13 cellular contexts compared by ENCODE assay signal in the genomic region with DNA sequence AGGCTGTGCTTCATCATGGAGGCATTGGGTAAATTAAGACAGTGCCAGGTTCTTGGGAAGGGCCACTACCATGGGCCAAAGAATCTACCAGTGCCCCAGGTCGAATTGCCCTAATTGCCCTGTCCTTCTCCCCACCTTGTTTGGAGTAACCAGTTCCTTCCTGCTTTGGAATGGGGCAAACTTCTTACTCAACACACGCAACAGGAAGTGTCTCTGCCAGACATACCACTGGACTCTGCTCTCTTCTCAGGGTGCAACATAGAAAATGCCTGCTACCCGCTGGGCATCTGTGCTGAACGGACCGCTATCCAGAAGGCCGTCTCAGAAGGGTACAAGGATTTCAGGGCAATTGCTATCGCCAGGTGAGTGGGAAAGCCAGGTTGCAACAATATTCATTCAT. TPM values are rescaled to one million over a fixed set of nuclear protein-coding genes. Genes with fewer than 3 reads are reported as not detected.
DNase-seq lines count a peak whose midpoint lies in the region; ATAC-seq, FAIRE-seq and TF ChIP-seq lines count a peak whose summit lies in the region.
"Had no signal": no experiment of that assay in that cellular context is flagged by ENCODE, and none has a peak within 500 bp of the region (broad histone marks: within the 10 kb centered on the region; RNA-seq: fewer than 3 reads in every experiment).

No MANE protein-coding gene starts in this region.

- CTCF ChIA-PET in A549 (lab: Yijun Ruan, JAX) (interaction anchor here (1.2 to 1.5 kb wide), 2 partner anchors 9 to 30 kb away, joined by 5 read pairs; no protein-coding TSS in a partner anchor), OCI-LY7 (lab: Charles Lee; ENCODE audit: unreplicated experiment) (no interaction called here)

- H3K27ac ChIP-seq in A549, result peak overlapping the region; percentile 71 to 89
- peak overlapping the region; percentile 88 for H3K27ac ChIP-seq in SJSA1
- peak overlapping the region in 1 of 2 donors; percentile 83 for H3K27ac ChIP-seq in left lung
- no peak overlapping the region for H3K27ac ChIP-seq in OCI-LY7 (ENCODE audit: low read depth, low read length, poor library complexity, severe bottlenecking)
- H3K27ac ChIP-seq in caudate nucleus (ENCODE audit: low read depth, low read length), result no peak overlapping the region
- H3K27ac ChIP-seq in esophagus muscularis mucosa (replicated peaks in 1 of 4), result no peak overlapping the region
- H3K27ac ChIP-seq: esophagus squamous epithelium, prostate gland had no signal

- DNase-seq in A549 (ENCODE audit: low read depth in 1 of 2, low spot score in 1 of 2) (peak in 1 of 2 experiments; percentile 28), HT1080 (ENCODE audit: low read depth) (peak; percentile 64), SJSA1 (ENCODE audit: low read depth in 1 of 2, low spot score in 2 of 2) (no peak), left lung (no peak), OCI-LY7 (ENCODE audit: low spot score) (no peak), caudate nucleus (lab: John Stamatoyannopoulos, UW) (no peak), NCI-H2107 treated with DMSO at 0.1 percent for 48 hours (lab: John Stamatoyannopoulos, UW; ENCODE audit: unreplicated experiment) (no peak), esophagus muscularis mucosa (ENCODE audit: extremely low spot score) (no peak)
- DNase-seq: activated gamma-delta T cell, aorta, esophagus squamous epithelium had no signal

- POLR2A ChIA-PET in A549 (lab: Yijun Ruan, JAX), result no interaction called here
- POLR2A ChIA-PET in OCI-LY7 (lab: Charles Lee), result no interaction called here

- no peak for TF ChIP-seq POLR2A in A549 (IDR thresholded peaks at IDR 0.05; ENCODE audit: low read length)
- no peak for TF ChIP-seq POLR2A in esophagus muscularis mucosa (IDR thresholded peaks at IDR 0.05; ENCODE audit: low read depth)

- TF ChIP-seq CTCF in A549 (IDR thresholded peaks at IDR 0.05), result no peak
- TF ChIP-seq CTCF in left lung (IDR thresholded peaks at IDR 0.05), result no peak
- TF ChIP-seq CTCF in OCI-LY7 (conservative IDR thresholded peaks at IDR 0.05; ENCODE audit: low read length), result no peak
- TF ChIP-seq CTCF in esophagus muscularis mucosa (IDR thresholded peaks at IDR 0.05), result no peak

- H3K4me3 ChIP-seq in A549 (no peak overlapping the region), SJSA1 (no peak overlapping the region), left lung (no peak overlapping the region), OCI-LY7 (ENCODE audit: low read depth, low read length, poor library complexity, severe bottlenecking) (no peak overlapping the region), esophagus muscularis mucosa (no peak overlapping the region)
- H3K4me3 ChIP-seq: esophagus squamous epithelium, prostate gland had no signal

- H4K20me1 ChIP-seq in OCI-LY7 (ENCODE audit: insufficient read depth, low read length), result no peaks in the 10 kb centered on the region

- no peak for TF ChIP-seq EP300 in A549 (IDR thresholded peaks at IDR 0.05)
- TF ChIP-seq EP300 in esophagus muscularis mucosa (IDR thresholded peaks at IDR 0.05), result no peak

- no peak for FAIRE-seq in A549 (lab: Jason Lieb, UNC)

- intact Hi-C loops in left lung (cut with DNase I), result no loop called here
- intact Hi-C loops in OCI-LY7 (cut with micrococcal nuclease; ENCODE audit: unreplicated experiment), result no loop called here
- intact Hi-C loops in esophagus muscularis mucosa (cut with DNase I), result no loop called here

- H3K79me2 ChIP-seq in OCI-LY7 (ENCODE audit: insufficient read depth, low read depth, low read length), result no peaks in the 10 kb centered on the region

- peak overlapping the region; percentile 42 for H3K4me2 ChIP-seq in A549
- H3K4me2 ChIP-seq in OCI-LY7 (ENCODE audit: low read length), result no peak overlapping the region

- no peaks in the 10 kb centered on the region for H3K9me3 ChIP-seq in A549
- no peaks in the 10 kb centered on the region for H3K9me3 ChIP-seq in SJSA1 (replicated peaks)
- H3K9me3 ChIP-seq in left lung, result no peaks in the 10 kb centered on the region
- H3K9me3 ChIP-seq in OCI-LY7 (ENCODE audit: low read length), result 0 out of 2 replicates have a peak, but pooled peaks cover 7% of the 10 kb centered on the region
- H3K9me3 ChIP-seq in esophagus muscularis mucosa, result no peaks in the 10 kb centered on the region
- H3K9me3 ChIP-seq: esophagus squamous epithelium, prostate gland had no signal

- BruUV-seq in OCI-LY7 (replicated peaks; lab: Mats Ljungman, UMichigan), result no TSS peak

- 85% methylated on average over 7 of the region's 7 CpGs for WGBS in A549 (ENCODE audit: missing lambda C conversion rate)
- 92% methylated on average over 6 of the region's 7 CpGs for WGBS in esophagus muscularis mucosa

- TF ChIP-seq RAD21 in A549 (conservative IDR thresholded peaks at IDR 0.05 in 1 of 2, IDR thresholded peaks at IDR 0.05 in 1 of 2), result no peak

- no peaks in the 10 kb centered on the region for H3K9me2 ChIP-seq in OCI-LY7 (ENCODE audit: insufficient read depth, low read length)

- H3K4me1 ChIP-seq in A549 (peaks cover 51% of the 10 kb centered on the region), SJSA1 (replicated peaks) (peaks cover 47% of the 10 kb centered on the region), left lung (peaks cover 0 to 20% of the 10 kb centered on the region in 2 donors), OCI-LY7 (ENCODE audit: insufficient read depth, low read length, poor library complexity, severe bottlenecking) (no peaks in the 10 kb centered on the region), esophagus muscularis mucosa (no peaks in the 10 kb centered on the region)
- H3K4me1 ChIP-seq: esophagus squamous epithelium, prostate gland had no signal

- H3K27me3 ChIP-seq in SJSA1 (replicated peaks), result no peaks in the 10 kb centered on the region
- no peaks in the 10 kb centered on the region for H3K27me3 ChIP-seq in left lung
- H3K27me3 ChIP-seq in esophagus muscularis mucosa, result no peaks in the 10 kb centered on the region
- H3K27me3 ChIP-seq: esophagus squamous epithelium had no signal

- H3K36me3 ChIP-seq in SJSA1, result no peaks in the 10 kb centered on the region
- H3K36me3 ChIP-seq in left lung, result no peaks in the 10 kb centered on the region
- H3K36me3 ChIP-seq in OCI-LY7 (ENCODE audit: insufficient read depth, low read length), result no peaks in the 10 kb centered on the region
- no peaks in the 10 kb centered on the region for H3K36me3 ChIP-seq in esophagus muscularis mucosa
- H3K36me3 ChIP-seq: esophagus squamous epithelium, prostate gland had no signal

- ATAC-seq in A549, result peak in 1 of 2 experiments; percentile 18; a peak in 1 of 6 replicates
- peak; percentile 47 for ATAC-seq in left lung

- H2AFZ ChIP-seq in OCI-LY7 (ENCODE audit: low read length), result no peak overlapping the region

RNA-seq across cellular contexts. Expression of a gene that starts 15.8 kb away (rescaled TPM):
- polyA plus RNA-seq in A549 (2011; rRNA removed) (11.2 and 12.2 TPM in 2 replicates), A549 (2017; fragmentation: RNase III; extraction: RNeasy Plus Mini Kit Qiagen cat#74134 plus additional on column Dnase treatment) (35.6 to 48.7 TPM (median 44.6 TPM) in 3 replicates)
- 24.0 and 25.0 TPM in 2 replicates for polyA plus RNA-seq in A549 (2012; cell fraction: cytosol; rRNA removed)
- 15.2 and 17.4 TPM in 2 replicates for polyA plus RNA-seq in A549 (2012; cell fraction: nucleus; rRNA removed)
- 18.8 and 24.3 TPM in 2 replicates for polyA minus RNA-seq in A549 (2011; rRNA and poly(A)+ RNA removed)
- 5.8 and 15.0 TPM in 2 replicates for total RNA-seq in HT1080 (2014; rRNA removed; shearing (Covaris generic))
- polyA plus RNA-seq in HT1080 (2015; cell fraction: cytosol; rRNA removed), result 43.8 and 44.4 TPM in 2 replicates
- polyA plus RNA-seq in HT1080 (2015; cell fraction: nucleus; rRNA removed), result 11.8 and 15.4 TPM in 2 replicates
- not detected in 2 replicates for total RNA-seq in SJSA1 (2014; rRNA removed; shearing (Covaris generic))
- total RNA-seq in left lung (10 to 100 TPM in 1 of 2 donors, 1 to 10 TPM in 1; 2.2 to 12.2 TPM), OCI-LY7 (2022) (not detected in 2 replicates), esophagus muscularis mucosa (1 to 10 TPM; 1.7 to 7.5 (median 6.0) TPM)
- not detected in 2 replicates for total RNA-seq in OCI-LY7 (2014; rRNA removed; shearing (Covaris generic))
- total RNA-seq: G401 had no signal

RNA-seq across cellular contexts. Expression of a gene that starts 28.6 kb away (rescaled TPM):
- polyA plus RNA-seq in A549 (2011; rRNA removed) (18.9 and 19.9 TPM in 2 replicates), A549 (2017; fragmentation: RNase III; extraction: RNeasy Plus Mini Kit Qiagen cat#74134 plus additional on column Dnase treatment) (41.5 to 53.3 TPM (median 51.4 TPM) in 3 replicates)
- polyA plus RNA-seq in A549 (2012; cell fraction: cytosol; rRNA removed), result 24.1 and 29.5 TPM in 2 replicates
- 21.1 and 21.3 TPM in 2 replicates for polyA plus RNA-seq in A549 (2012; cell fraction: nucleus; rRNA removed)
- polyA minus RNA-seq in A549 (2011; rRNA and poly(A)+ RNA removed), result 8.2 and 9.6 TPM in 2 replicates
- total RNA-seq in HT1080 (2014; rRNA removed; shearing (Covaris generic)), result 44.6 and 45.2 TPM in 2 replicates
- polyA plus RNA-seq in HT1080 (2015; cell fraction: cytosol; rRNA removed), result 41.3 and 41.7 TPM in 2 replicates
- 25.8 and 28.9 TPM in 2 replicates for polyA plus RNA-seq in HT1080 (2015; cell fraction: nucleus; rRNA removed)
- total RNA-seq in SJSA1 (2014; rRNA removed; shearing (Covaris generic)), result 48.0 and 55.0 TPM in 2 replicates
- total RNA-seq in left lung (10 to 100 TPM; 39.1 to 56.3 TPM), OCI-LY7 (2022) (13.4 and 15.7 TPM in 2 replicates), esophagus muscularis mucosa (100 to 1,000 TPM; 175 to 330 (median 242) TPM)
- total RNA-seq in OCI-LY7 (2014; rRNA removed; shearing (Covaris generic)), result 8.2 and 8.9 TPM in 2 replicates

RNA-seq across cellular contexts. Expression of a gene that starts 52.3 kb away (rescaled TPM):
- 0.53 and 0.76 TPM in 2 replicates for polyA plus RNA-seq in A549 (2011; rRNA removed)
- 1.4 and 2.0 TPM in 2 replicates for polyA plus RNA-seq in A549 (2012; cell fraction: cytosol; rRNA removed)
- polyA plus RNA-seq in A549 (2012; cell fraction: nucleus; rRNA removed), result 3.1 and 5.4 TPM in 2 replicates
- 4.1 to 7.1 TPM (median 6.9 TPM) in 3 replicates for polyA plus RNA-seq in A549 (2017; fragmentation: RNase III; extraction: RNeasy Plus Mini Kit Qiagen cat#74134 plus additional on column Dnase treatment)
- 0.78 and 0.83 TPM in 2 replicates for polyA minus RNA-seq in A549 (2011; rRNA and poly(A)+ RNA removed)
- 0.07 and 0.08 TPM in 2 replicates for total RNA-seq in HT1080 (2014; rRNA removed; shearing (Covaris generic))
- polyA plus RNA-seq in HT1080 (2015; cell fraction: cytosol; rRNA removed), result 0.21 and 0.33 TPM in 2 replicates
- 0.24 and 0.55 TPM in 2 replicates for polyA plus RNA-seq in HT1080 (2015; cell fraction: nucleus; rRNA removed)
- not detected in 2 replicates for total RNA-seq in SJSA1 (2014; rRNA removed; shearing (Covaris generic))
- total RNA-seq in left lung, result 1 to 10 TPM in 1 of 2 donors, under 1 TPM in 1; 0.73 to 1.1 TPM
- not detected in 2 replicates for total RNA-seq in OCI-LY7 (2014; rRNA removed; shearing (Covaris generic))
- total RNA-seq in OCI-LY7 (2022), result not detected in 2 replicates
- total RNA-seq in esophagus muscularis mucosa, result 1 to 10 TPM in 3 of 4 donors, not detected in 1; 2.2 to 4.2 (median 3.6) TPM
- polyA plus RNA-seq: aorta had no signal

RNA-seq across cellular contexts. Expression of a gene that starts 56.5 kb away (rescaled TPM):
- polyA plus RNA-seq in A549 (2011; rRNA removed) (231 and 258 TPM in 2 replicates), A549 (2017; fragmentation: RNase III; extraction: RNeasy Plus Mini Kit Qiagen cat#74134 plus additional on column Dnase treatment) (154 to 158 TPM (median 156 TPM) in 3 replicates)
- 172 and 229 TPM in 2 replicates for polyA plus RNA-seq in A549 (2012; cell fraction: cytosol; rRNA removed)
- 154 and 173 TPM in 2 replicates for polyA plus RNA-seq in A549 (2012; cell fraction: nucleus; rRNA removed)
- polyA minus RNA-seq in A549 (2011; rRNA and poly(A)+ RNA removed), result 135 and 176 TPM in 2 replicates
- 401 and 438 TPM in 2 replicates for total RNA-seq in HT1080 (2014; rRNA removed; shearing (Covaris generic))
- polyA plus RNA-seq in HT1080 (2015; cell fraction: cytosol; rRNA removed), result 474 and 524 TPM in 2 replicates
- polyA plus RNA-seq in HT1080 (2015; cell fraction: nucleus; rRNA removed), result 508 and 566 TPM in 2 replicates
- total RNA-seq in SJSA1 (2014; rRNA removed; shearing (Covaris generic)), result 249 and 352 TPM in 2 replicates
- total RNA-seq in left lung (100 to 1,000 TPM; 211 to 246 TPM), OCI-LY7 (2022) (136 and 148 TPM in 2 replicates), esophagus muscularis mucosa (100 to 1,000 TPM in 2 of 4 donors, 10 to 100 TPM in 2; 86.4 to 126 (median 103) TPM)
- 95.1 and 111 TPM in 2 replicates for total RNA-seq in OCI-LY7 (2014; rRNA removed; shearing (Covaris generic))

Comparison
In these comparisons a context has a peak if more than half of its experiments do, and no peak if none do; other contexts are left out.
1. H3K27ac ChIP-seq: peak in A549 (2 of 2) and SJSA1 (single experiment); none in OCI-LY7 (single experiment), caudate nucleus (single experiment) and esophagus muscularis mucosa (0 of 4).